In genomic region chr22:25134451-25134850, GRCh38 we compare ENCODE assay signal across 19 cellular contexts.
DNase-seq lines count a peak whose midpoint lies in the region; FAIRE-seq and TF ChIP-seq lines count a peak whose summit lies in the region.
"Had no signal": no experiment of that assay in that cellular context is flagged by ENCODE, and none has a peak within 500 bp of the region (broad histone marks: within the 10 kb centered on the region; RNA-seq: fewer than 3 reads in every experiment).

No MANE protein-coding gene starts in this region.

- peaks cover 22% of the 10 kb centered on the region for H3K4me1 ChIP-seq in PC-9 (replicated peaks; ENCODE audit: insufficient read depth)
- peaks cover 28% of the 10 kb centered on the region for H3K4me1 ChIP-seq in endothelial cell of umbilical vein (ENCODE audit: control insufficient read depth, extremely low read depth, insufficient read depth, low read length)
- peaks cover 40 to 68% of the 10 kb centered on the region in 2 donors for H3K4me1 ChIP-seq in mucosa of rectum (ENCODE audit: control insufficient read depth in 2 of 2, insufficient read depth in 2 of 2, low read length in 2 of 2)
- peaks cover 56 to 92% of the 10 kb centered on the region in 2 donors for H3K4me1 ChIP-seq in thyroid gland

- 0 out of 2 replicates have a peak, but pooled peaks cover 6% of the 10 kb centered on the region for H4K20me1 ChIP-seq in PC-9 (ENCODE audit: insufficient read depth)
- H4K20me1 ChIP-seq in endothelial cell of umbilical vein (replicated peaks; ENCODE audit: control insufficient read depth, extremely low read depth, insufficient read depth, low read length): peaks cover 3% of the 10 kb centered on the region

- H3K27ac ChIP-seq in PC-9 (peak overlapping the region; percentile 45), endothelial cell of umbilical vein (ENCODE audit: insufficient read depth, low read depth, low read length) (peak overlapping the region; percentile 36), mucosa of rectum (ENCODE audit: low read depth in 2 of 2, low read length in 2 of 2) (peak overlapping the region; percentile 83 to 88), thyroid gland (peak overlapping the region; percentile 61 to 69 (median 67))
- H3K27ac ChIP-seq: cardiac muscle cell, HL-60 had no signal

- H3K36me3 ChIP-seq in PC-9 (ENCODE audit: low read depth) (no peaks in the 10 kb centered on the region), endothelial cell of umbilical vein (ENCODE audit: control insufficient read depth in 2 of 2, extremely low read depth in 1 of 2, insufficient read depth in 2 of 2, low read length in 2 of 2) (peaks cover 0 to 2% of the 10 kb centered on the region in 2 experiments), mucosa of rectum (ENCODE audit: control insufficient read depth in 2 of 2, insufficient read depth in 2 of 2, low read length in 2 of 2) (no peaks in the 10 kb centered on the region), thyroid gland (no peaks in the 10 kb centered on the region)
- H3K36me3 ChIP-seq: cardiac muscle cell had no signal

- H3K4me3 ChIP-seq in PC-9: no peak overlapping the region
- H3K4me3 ChIP-seq in endothelial cell of umbilical vein (replicated peaks in 1 of 3; ENCODE audit: insufficient read depth in 1 of 3, low read depth in 1 of 3, low read length in 3 of 3): no peak overlapping the region
- H3K4me3 ChIP-seq in mucosa of rectum (ENCODE audit: low read length in 2 of 2): peak overlapping the region in 1 of 2 donors; percentile 10
- no peak overlapping the region for H3K4me3 ChIP-seq in thyroid gland (replicated peaks in 1 of 3)
- H3K4me3 ChIP-seq: cardiac muscle cell, dorsolateral prefrontal cortex had no signal

- TF ChIP-seq POLR2A in endothelial cell of umbilical vein (IDR thresholded peaks at IDR 0.05; ENCODE audit: low read depth, low read length): no peak
- no peak for TF ChIP-seq POLR2A in thyroid gland (IDR thresholded peaks at IDR 0.05)

- H3F3A ChIP-seq in PC-9 (ENCODE audit: insufficient read depth, low read depth): peaks cover 27% of the 10 kb centered on the region

- no peaks in the 10 kb centered on the region for H3K9me1 ChIP-seq in endothelial cell of umbilical vein (replicated peaks; ENCODE audit: control insufficient read depth, extremely low read depth, insufficient read depth, low read length)

- H3K79me2 ChIP-seq in PC-9 (ENCODE audit: low read depth) (no peaks in the 10 kb centered on the region; the same call in 1 of the 2 replicates), endothelial cell of umbilical vein (ENCODE audit: control insufficient read depth, insufficient read depth, low read length) (no peaks in the 10 kb centered on the region)

- H3K9me3 Mint-ChIP-seq in activated naive CD4-positive, alpha-beta T cell treated with anti-CD3 and anti-CD28 coated beads for 36 hours: no peaks in the 10 kb centered on the region
- H3K9me3 Mint-ChIP-seq: activated T-helper 17 cell treated with anti-CD3 and anti-CD28 coated beads, Interleukin-2, amount 50 U/mL, for 72 hours; nephron had no signal

- no peaks in the 10 kb centered on the region for H3K9me2 ChIP-seq in PC-9 (ENCODE audit: insufficient read depth)

- H3K36me3 Mint-ChIP-seq in activated naive CD4-positive, alpha-beta T cell treated with anti-CD3 and anti-CD28 coated beads for 36 hours (ENCODE audit: low read depth): no peaks in the 10 kb centered on the region

- no TSS peak for BruUV-seq in PC-9 (replicated peaks; lab: Mats Ljungman, UMichigan)
- BruUV-seq in endothelial cell of umbilical vein (replicated peaks; lab: Mats Ljungman, UMichigan): no TSS peak

- H3K27me3 Mint-ChIP-seq in activated naive CD4-positive, alpha-beta T cell treated with anti-CD3 and anti-CD28 coated beads for 36 hours (ENCODE audit: low read depth): no peaks in the 10 kb centered on the region
- H3K27me3 Mint-ChIP-seq: activated naive CD8-positive, alpha-beta T cell treated with anti-CD3 and anti-CD28 coated beads, Interleukin-2, amount 50 U/mL, for 24 hours; activated T-helper 17 cell treated with anti-CD3 and anti-CD28 coated beads, Interleukin-2, amount 50 U/mL, for 72 hours had no signal

- FAIRE-seq in endothelial cell of umbilical vein (lab: Jason Lieb, UNC): no peak

- POLR2A ChIA-PET in PC-9 (lab: Charles Lee; ENCODE audit: unreplicated experiment): no interaction called here
- POLR2A ChIA-PET in endothelial cell of umbilical vein (lab: Charles Lee): no interaction called here

- H3K4me3 Mint-ChIP-seq in activated naive CD4-positive, alpha-beta T cell treated with anti-CD3 and anti-CD28 coated beads for 36 hours: no peak overlapping the region
- H3K4me3 Mint-ChIP-seq: activated naive CD8-positive, alpha-beta T cell treated with anti-CD3 and anti-CD28 coated beads, Interleukin-2, amount 50 U/mL, for 24 hours; activated T-helper 17 cell treated with anti-CD3 and anti-CD28 coated beads, Interleukin-2, amount 50 U/mL, for 72 hours; nephron had no signal

- no peak for TF ChIP-seq CTCF in PC-9 (conservative IDR thresholded peaks at IDR 0.05)
- TF ChIP-seq CTCF in endothelial cell of umbilical vein (IDR thresholded peaks at IDR 0.05; ENCODE audit: extremely low read depth in 1 of 2, insufficient read depth in 1 of 2, low read depth in 1 of 2, low read length in 2 of 2): no peak
- TF ChIP-seq CTCF in thyroid gland (IDR thresholded peaks at IDR 0.05): no peak
- TF ChIP-seq CTCF in GM13977 (IDR thresholded peaks at IDR 0.05; ENCODE audit: extremely low read depth, insufficient read depth, missing control alignments): no peak

- H3K4me2 ChIP-seq in PC-9 (peak overlapping the region; percentile 47), endothelial cell of umbilical vein (ENCODE audit: insufficient read depth, low read length) (peak overlapping the region; percentile 23)

- dilution Hi-C loops in endothelial cell of umbilical vein (cut with MboI; ENCODE audit: extremely low pct_ligation_motif_present, low sequenced_read_pairs): no loop called here

- H3K4me1 Mint-ChIP-seq in activated naive CD4-positive, alpha-beta T cell treated with anti-CD3 and anti-CD28 coated beads for 36 hours (ENCODE audit: low read depth): no peaks in the 10 kb centered on the region
- H3K4me1 Mint-ChIP-seq: activated naive CD8-positive, alpha-beta T cell treated with anti-CD3 and anti-CD28 coated beads, Interleukin-2, amount 50 U/mL, for 24 hours; activated T-helper 17 cell treated with anti-CD3 and anti-CD28 coated beads, Interleukin-2, amount 50 U/mL, for 72 hours had no signal

- intact Hi-C loops in PC-9 (cut with micrococcal nuclease; ENCODE audit: unreplicated experiment): loop anchor here (2.0 kb wide), 1 partner anchor 14 kb away; no protein-coding TSS in a partner anchor
- intact Hi-C loops in endothelial cell of umbilical vein (cut with micrococcal nuclease): loop anchor here (1.0 kb wide), 2 partner anchors 13 to 23 kb away; no protein-coding TSS in a partner anchor
- intact Hi-C loops in thyroid gland (cut with DNase I): no loop called here
- intact Hi-C loops in activated naive CD4-positive, alpha-beta T cell treated with anti-CD3 and anti-CD28 coated beads for 36 hours (cut with micrococcal nuclease): no loop called here

- H3K9ac ChIP-seq in endothelial cell of umbilical vein (replicated peaks; ENCODE audit: extremely low read depth, insufficient read depth, low read length): no peak overlapping the region
- H3K9ac ChIP-seq in mucosa of rectum (ENCODE audit: low read depth in 1 of 2, low read length in 2 of 2): peak overlapping the region in 1 of 2 donors; percentile 37

- H2AFZ ChIP-seq in PC-9 (no peak overlapping the region), endothelial cell of umbilical vein (ENCODE audit: low read depth, low read length) (no peak overlapping the region)

- H3K9me3 ChIP-seq in PC-9 (ENCODE audit: insufficient read depth, low read depth): no peaks in the 10 kb centered on the region
- no peaks in the 10 kb centered on the region for H3K9me3 ChIP-seq in endothelial cell of umbilical vein (replicated peaks; ENCODE audit: control insufficient read depth, insufficient read depth, low read length)
- H3K9me3 ChIP-seq in mucosa of rectum (ENCODE audit: control insufficient read depth in 2 of 2, low read length in 2 of 2): no peaks in the 10 kb centered on the region
- H3K9me3 ChIP-seq in thyroid gland: no peaks in the 10 kb centered on the region

- 73 to 78% methylated on average over 2 of the region's 2 CpGs for WGBS in thyroid gland, 2 donors

- CTCF ChIA-PET in PC-9 (lab: Charles Lee): no interaction called here
- CTCF ChIA-PET in endothelial cell of umbilical vein (lab: Charles Lee): interaction anchor here (1.0 to 1.4 kb wide), 2 partner anchors 12 to 24 kb away, joined by 6 read pairs; no protein-coding TSS in a partner anchor
- CTCF ChIA-PET in activated naive CD4-positive, alpha-beta T cell treated with anti-CD3 and anti-CD28 coated beads for 36 hours (lab: Charles Lee): no interaction called here

- H3K27me3 ChIP-seq in PC-9 (ENCODE audit: insufficient read depth, low read depth) (no peaks in the 10 kb centered on the region), endothelial cell of umbilical vein (ENCODE audit: control insufficient read depth in 2 of 2, insufficient read depth in 2 of 2, low read length in 2 of 2) (no peaks in the 10 kb centered on the region), mucosa of rectum (ENCODE audit: control insufficient read depth in 2 of 2, insufficient read depth in 2 of 2, low read length in 2 of 2) (no peaks in the 10 kb centered on the region), thyroid gland (no peaks in the 10 kb centered on the region)
- H3K27me3 ChIP-seq: cardiac muscle cell, dorsolateral prefrontal cortex had no signal

- in situ Hi-C loops in GM13977 (cut with MboI; ENCODE audit: low pct_unique_long_range_greater_than_20kb, low sequenced_read_pairs, unreplicated experiment): no loop called here

- no peak for DNase-seq in PC-9
- no peak for DNase-seq in endothelial cell of umbilical vein (ENCODE audit: low read depth, low spot score)
- no peak for DNase-seq in thyroid gland
- DNase-seq in activated naive CD4-positive, alpha-beta T cell treated with anti-CD3 and anti-CD28 coated beads for 36 hours: no peak
- DNase-seq in GM13977 (ENCODE audit: low spot score): no peak
- DNase-seq in COLO668 (lab: John Stamatoyannopoulos, UW; ENCODE audit: unreplicated experiment): no peak
- DNase-seq: activated CD4-positive, alpha-beta T cell treated with anti-CD3 and anti-CD28 coated beads for 1 hour; activated naive CD8-positive, alpha-beta T cell treated with anti-CD3 and anti-CD28 coated beads, Interleukin-2, amount 50 U/mL, for 24 hours; dorsolateral prefrontal cortex; GDM1; glutamatergic neuron; NCI-H187 treated with DMSO at 0.1 percent for 48 hours; OCI-M1; T-helper 9 cell had no signal

- no peak overlapping the region for H3K27ac Mint-ChIP-seq in activated naive CD4-positive, alpha-beta T cell treated with anti-CD3 and anti-CD28 coated beads for 36 hours
- H3K27ac Mint-ChIP-seq: activated naive CD8-positive, alpha-beta T cell treated with anti-CD3 and anti-CD28 coated beads, Interleukin-2, amount 50 U/mL, for 24 hours; activated T-helper 17 cell treated with anti-CD3 and anti-CD28 coated beads, Interleukin-2, amount 50 U/mL, for 72 hours; nephron had no signal

TF ChIP-seq in endothelial cell of umbilical vein, 7 proteins besides CTCF, POLR2A, EP300 and RAD21 (continues in another document):
- TF ChIP-seq FOS (IDR thresholded peaks at IDR 0.05; ENCODE audit: borderline replicate concordance, insufficient read depth, low read length) (no peak), EZH2 (IDR thresholded peaks at IDR 0.05; ENCODE audit: borderline replicate concordance, low read depth, low read length, severe bottlenecking) (no peak)

Comparison
In these comparisons a context has a peak if more than half of its experiments do, and no peak if none do; other contexts are left out.
1. intact Hi-C loops: an anchor here in PC-9 (2.0 kb wide) and endothelial cell of umbilical vein (1.0 kb wide); none called in thyroid gland and activated naive CD4-positive, alpha-beta T cell treated with anti-CD3 and anti-CD28 coated beads for 36 hours.